8 cellular contexts compared by ENCODE assay signal in genomic region chr10:94545277-94546057, GRCh38. TPM values are rescaled to one million over a fixed set of nuclear protein-coding genes. Genes with fewer than 3 reads are reported as not detected.
DNase-seq lines count a peak whose midpoint lies in the region; ATAC-seq and TF ChIP-seq lines count a peak whose summit lies in the region.

HELLS (plus strand) TSS chr10:94545788; CDS start chr10:94545922, 134 bp downstream.

- DNase-seq in ELR (ENCODE audit: low read depth), result peak; percentile 94
- DNase-seq in H4 (ENCODE audit: low spot score), result peak; percentile 66
- DNase-seq in LHCN-M2 (ENCODE audit: low read depth), result peak; percentile 85
- DNase-seq in RWPE1 (ENCODE audit: low spot score), result peak; percentile 97
- peak; percentile 52 for DNase-seq in activated T-helper 9 cell treated with anti-CD3 and anti-CD28 coated beads, Interleukin-2, amount 50 U/mL, for 16 hours (ENCODE audit: low read depth)
- DNase-seq in fibroblast of villous mesenchyme (ENCODE audit: low read depth), result peak; percentile 85
- DNase-seq in neural crest cell (ENCODE audit: low read depth, low spot score), result peak; percentile 78
- DNase-seq in stimulated activated naive CD8-positive, alpha-beta T cell treated with anti-CD3 and anti-CD28 coated beads, Interleukin-15, amount 100 ng/mL, for 72 hours, result peak; percentile 78 to 82

- POLR2A ChIA-PET in RWPE1 (lab: Yijun Ruan, JAX; ENCODE audit: low non-redundant PET), result no interaction called here

- TF ChIP-seq CTCF in RWPE1 (conservative IDR thresholded peaks at IDR 0.05; ENCODE audit: low read depth) (no peak), fibroblast of villous mesenchyme (IDR thresholded peaks at IDR 0.05; ENCODE audit: insufficient read depth, low read depth, low read length) (no peak), neural crest cell (conservative IDR thresholded peaks at IDR 0.05) (no peak)

- peak within 1 kb of the TSS; percentile 98 for H3K4me3 ChIP-seq in fibroblast of villous mesenchyme (ENCODE audit: low read depth, low read length)

- peak within 1 kb of the TSS; percentile 100 for H3K4me3 Mint-ChIP-seq in neural crest cell
- peak within 1 kb of the TSS; percentile 98 to 100 for H3K4me3 Mint-ChIP-seq in stimulated activated naive CD8-positive, alpha-beta T cell treated with anti-CD3 and anti-CD28 coated beads, Interleukin-15, amount 100 ng/mL, for 72 hours

- CTCF ChIA-PET in RWPE1 (lab: Yijun Ruan, JAX), result interaction anchor here (0.6 to 0.7 kb wide), 2 partner anchors 629 to 1133 kb away, joined by 3 read pairs; no protein-coding TSS in a partner anchor

- H3K27me3 Mint-ChIP-seq in neural crest cell (ENCODE audit: low read depth), result peaks cover 2% of the 10 kb centered on the region
- peaks cover 1% of the 10 kb centered on the region for H3K27me3 Mint-ChIP-seq in stimulated activated naive CD8-positive, alpha-beta T cell treated with anti-CD3 and anti-CD28 coated beads, Interleukin-15, amount 100 ng/mL, for 72 hours

- H3K36me3 Mint-ChIP-seq in neural crest cell (ENCODE audit: low read depth), result peaks cover 5% of the 10 kb centered on the region

- H3K4me1 Mint-ChIP-seq in neural crest cell, result peaks cover 33% of the 10 kb centered on the region
- peaks cover 16% of the 10 kb centered on the region for H3K4me1 Mint-ChIP-seq in stimulated activated naive CD8-positive, alpha-beta T cell treated with anti-CD3 and anti-CD28 coated beads, Interleukin-15, amount 100 ng/mL, for 72 hours

- H3K27ac ChIP-seq in RWPE1, result peak within 1 kb of the TSS; percentile 91

- peak; percentile 90 for ATAC-seq in stimulated activated naive CD8-positive, alpha-beta T cell treated with anti-CD3 and anti-CD28 coated beads, Interleukin-15, amount 100 ng/mL, for 72 hours

- H3K27ac Mint-ChIP-seq in neural crest cell (ENCODE audit: unreplicated experiment), result peak within 1 kb of the TSS; percentile 99
- H3K27ac Mint-ChIP-seq in stimulated activated naive CD8-positive, alpha-beta T cell treated with anti-CD3 and anti-CD28 coated beads, Interleukin-15, amount 100 ng/mL, for 72 hours, result peak within 1 kb of the TSS; percentile 99 to 100

- no peaks in the 10 kb centered on the region for H3K9me3 Mint-ChIP-seq in neural crest cell
- H3K9me3 Mint-ChIP-seq in stimulated activated naive CD8-positive, alpha-beta T cell treated with anti-CD3 and anti-CD28 coated beads, Interleukin-15, amount 100 ng/mL, for 72 hours, result peaks cover 0 to 4% of the 10 kb centered on the region in 2 donors

RNA-seq across cellular contexts. Expression of gene HELLS, which starts in this region (rescaled TPM):
- total RNA-seq in H4 (2014; rRNA removed; shearing (Covaris generic)), result 32.2 and 94.1 TPM in 2 replicates
- total RNA-seq in LHCN-M2 (2014; rRNA removed) (70.1 and 92.9 TPM in 2 replicates), fibroblast of villous mesenchyme (38.7 and 39.7 TPM in 2 replicates), neural crest cell (187 and 190 TPM in 2 replicates)
- 9.9 TPM for polyA plus RNA-seq in LHCN-M2 (2012)

Comparison
In these comparisons a context has a peak if more than half of its experiments do, and no peak if none do; other contexts are left out.
1. Peak in every context shown above with its lines: DNase-seq, ATAC-seq, H3K4me3 ChIP-seq and H3K27ac ChIP-seq.